Comparison of ENCODE assay signal across 15 cellular contexts in the genomic region with DNA sequence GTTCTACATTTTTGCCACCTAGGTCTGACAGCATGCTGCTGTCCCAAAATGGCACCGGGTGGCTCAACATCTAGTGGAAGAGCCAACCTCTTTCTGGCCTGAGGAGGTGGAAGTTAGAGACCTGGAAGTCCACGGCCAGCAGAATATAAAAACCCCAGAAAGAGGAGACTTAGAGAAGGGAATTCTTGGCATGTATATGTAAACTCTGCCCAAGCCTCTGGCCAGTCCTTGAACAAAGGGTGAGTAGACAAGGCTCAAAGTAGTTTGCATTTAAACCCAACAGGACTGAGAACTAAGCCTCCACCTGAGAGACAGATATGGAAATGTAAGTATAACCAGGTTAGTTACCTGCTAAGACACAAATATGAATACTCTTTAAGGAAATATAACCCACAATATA.
DNase-seq lines count a peak whose midpoint lies in the region; ATAC-seq, FAIRE-seq and TF ChIP-seq lines count a peak whose summit lies in the region.
"Had no signal": no experiment of that assay in that cellular context is flagged by ENCODE, and none has a peak within 500 bp of the region (broad histone marks: within the 10 kb centered on the region; RNA-seq: fewer than 3 reads in every experiment).

No MANE protein-coding gene starts in this region.

- WGBS in H1 (ENCODE audit: extremely low coverage in 1 of 2, insufficient coverage in 1 of 2, insufficient read length in 1 of 2, insufficient replicate concordance in 2 of 2, low coverage in 1 of 2, low lambda C conversion rate in 2 of 2, missing lambda C conversion rate in 1 of 2), 2 experiments = 41% methylated on average over 2 of the region's 2 CpGs; no CpG with 5 or more reads in 1 of the 2 experiments

- H3K27me3 Mint-ChIP-seq in WTC11 (ENCODE audit: low read depth) (peaks cover 70% of the 10 kb centered on the region), neural progenitor cell (ENCODE audit: insufficient read depth, low read depth) (peaks cover 2% of the 10 kb centered on the region)
- H3K27me3 Mint-ChIP-seq: CD4-positive, alpha-beta memory T cell had no signal

- no peak overlapping the region for H3K56ac ChIP-seq in H1 (replicated peaks; ENCODE audit: insufficient read length, low read depth, low read length)

- peaks cover 37% of the 10 kb centered on the region for H3K4me1 Mint-ChIP-seq in WTC11
- no peaks in the 10 kb centered on the region for H3K4me1 Mint-ChIP-seq in neural progenitor cell
- H3K4me1 Mint-ChIP-seq: CD4-positive, alpha-beta memory T cell had no signal

- H2BK120ac ChIP-seq in H1 (replicated peaks; ENCODE audit: low read depth, low read length) = no peak overlapping the region

- CTCF ChIA-PET in WTC11 (lab: Charles Lee) (interaction anchor here (1.5 kb wide), 1 partner anchor 209 kb away, joined by 3 read pairs; no protein-coding TSS in a partner anchor), H1 (lab: Charles Lee; ENCODE audit: partially characterized antibody) (interaction anchor here (0.6 to 1.6 kb wide), 2 partner anchors 16 to 992 kb away, joined by 3 to 6 read pairs; no protein-coding TSS in a partner anchor)

- H3K4me2 ChIP-seq in H1 (ENCODE audit: insufficient read depth in 1 of 2, low read depth in 2 of 2, low read length in 2 of 2) = no peak overlapping the region
- no peak overlapping the region for H3K4me2 ChIP-seq in neural progenitor cell
- H3K4me2 ChIP-seq: A549 had no signal

- no peaks in the 10 kb centered on the region for H3K79me1 ChIP-seq in H1 (ENCODE audit: low read depth, low read length)

- H3F3A ChIP-seq in neural progenitor cell (ENCODE audit: low read depth) = no peaks in the 10 kb centered on the region

- H3K79me2 ChIP-seq in H1 (ENCODE audit: control insufficient read depth in 1 of 2, insufficient read depth in 2 of 2, low read length in 2 of 2) (no peaks in the 10 kb centered on the region), neural progenitor cell (ENCODE audit: low read depth) (no peaks in the 10 kb centered on the region)

- no peak overlapping the region for H4K91ac ChIP-seq in H1 (replicated peaks; ENCODE audit: insufficient read length, low read length)

- no peak overlapping the region for H3K9ac ChIP-seq in H1 (replicated peaks in 1 of 4; ENCODE audit: extremely low read depth in 1 of 4, low read depth in 3 of 4, low read length in 3 of 4)
- H3K9ac ChIP-seq in neural progenitor cell = no peak overlapping the region

- H3K9me3 ChIP-seq in H1 (ENCODE audit: insufficient read depth in 2 of 2, low read depth in 1 of 2, low read length in 1 of 2) (peaks cover 0 to 2% of the 10 kb centered on the region in 2 experiments; a peak in 1 of 4 replicates), neural progenitor cell (ENCODE audit: low read depth) (no peaks in the 10 kb centered on the region)
- H3K9me3 ChIP-seq: A549 had no signal

- POLR2A ChIA-PET in WTC11 (lab: Charles Lee) (no interaction called here), H1 (lab: Charles Lee; ENCODE audit: partially characterized antibody) (no interaction called here)

- no peak overlapping the region for H2AFZ ChIP-seq in H1 (ENCODE audit: low read length)
- peak overlapping the region; percentile 3 for H2AFZ ChIP-seq in neural progenitor cell (replicated peaks)

- H3K27ac Mint-ChIP-seq in WTC11 = no peak overlapping the region
- no peak overlapping the region for H3K27ac Mint-ChIP-seq in neural progenitor cell
- H3K27ac Mint-ChIP-seq: CD4-positive, alpha-beta memory T cell had no signal

- H2BK5ac ChIP-seq in H1 (ENCODE audit: low read depth, low read length) = no peak overlapping the region

- H3K4ac ChIP-seq in H1 (replicated peaks; ENCODE audit: insufficient read length, low read depth, low read length) = no peak overlapping the region

- peaks cover 0 to 2% (median 0%) of the 10 kb centered on the region in 4 experiments; a peak in 2 of 7 replicates for H3K4me1 ChIP-seq in H1 (replicated peaks in 1 of 4; ENCODE audit: control insufficient read depth in 3 of 4, insufficient read depth in 4 of 4, low read length in 3 of 4)
- peaks cover 9% of the 10 kb centered on the region for H3K4me1 ChIP-seq in neural progenitor cell
- H3K4me1 ChIP-seq: A549, BE2C had no signal

- no peak overlapping the region for H3K14ac ChIP-seq in H1 (ENCODE audit: insufficient read length)

- H4K20me1 ChIP-seq in H1 (replicated peaks in 1 of 2; ENCODE audit: control insufficient read depth in 1 of 2, insufficient read depth in 2 of 2, low read length in 2 of 2) (no peaks in the 10 kb centered on the region), neural progenitor cell (ENCODE audit: low read depth) (no peaks in the 10 kb centered on the region)

- H4K8ac ChIP-seq in H1 (ENCODE audit: extremely low read depth, insufficient read depth, low read length) = no peak overlapping the region

- TF ChIP-seq EP300 in H1 (IDR thresholded peaks at IDR 0.05; ENCODE audit: borderline replicate concordance in 1 of 2, low read depth in 2 of 2, low read length in 2 of 2) = no peak

- H3K4me3 Mint-ChIP-seq in WTC11 (no peak overlapping the region), neural progenitor cell (no peak overlapping the region)
- H3K4me3 Mint-ChIP-seq: CD4-positive, alpha-beta memory T cell had no signal

- H4K5ac ChIP-seq in H1 (ENCODE audit: insufficient read length, low read depth, low read length) = no peak overlapping the region

- H2BK20ac ChIP-seq in H1 (ENCODE audit: low read length) = no peak overlapping the region

- TF ChIP-seq CTCF in WTC11 (IDR thresholded peaks at IDR 0.05) (no peak), H1 (IDR thresholded peaks at IDR 0.05; ENCODE audit: control extremely low read depth in 1 of 3, insufficient read depth in 1 of 3, low read depth in 1 of 3, low read length in 3 of 3) (no peak), neural progenitor cell (IDR thresholded peaks at IDR 0.05) (no peak)

- H2BK12ac ChIP-seq in H1 (ENCODE audit: low read depth, low read length) = no peak overlapping the region

- H3K36me3 ChIP-seq in H1 (ENCODE audit: control insufficient read depth in 2 of 4, insufficient read depth in 4 of 4, low read length in 3 of 4) = no peaks in the 10 kb centered on the region
- no peaks in the 10 kb centered on the region for H3K36me3 ChIP-seq in neural progenitor cell
- H3K36me3 ChIP-seq: BE2C had no signal

- no peak overlapping the region for H3K27ac ChIP-seq in H1 (ENCODE audit: low read depth, low read length)
- no peak overlapping the region for H3K27ac ChIP-seq in neural progenitor cell
- H3K27ac ChIP-seq: A549, C4-2B, HL-60 had no signal

- no peak overlapping the region; a peak in 1 of 8 replicates for H3K4me3 ChIP-seq in H1 (ENCODE audit: extremely low read depth in 1 of 4, insufficient read depth in 2 of 4, low read depth in 3 of 4, low read length in 4 of 4)
- no peak overlapping the region for H3K4me3 ChIP-seq in neural progenitor cell
- H3K4me3 ChIP-seq: A549 had no signal

- no peak for TF ChIP-seq RAD21 in H1 (IDR thresholded peaks at IDR 0.05 in 1 of 2, conservative IDR thresholded peaks at IDR 0.05 in 1 of 2; ENCODE audit: low read depth in 2 of 2, low read length in 2 of 2)

- H3K23ac ChIP-seq in H1 (ENCODE audit: insufficient read length) = no peak overlapping the region

- ATAC-seq in WTC11 (peak; percentile 88), HG03520 (IDR thresholded peaks at IDR 0.05; ENCODE audit: unreplicated experiment) (no peak)
- ATAC-seq: A549, HCT116 had no signal

- no peak for FAIRE-seq in H1 (lab: Jason Lieb, UNC)
- FAIRE-seq: A549, G401.6, GM12891 had no signal

- no peaks in the 10 kb centered on the region for H3K36me3 Mint-ChIP-seq in WTC11
- no peaks in the 10 kb centered on the region for H3K36me3 Mint-ChIP-seq in neural progenitor cell
- H3K36me3 Mint-ChIP-seq: CD4-positive, alpha-beta memory T cell had no signal

- no peak overlapping the region for H2BK15ac ChIP-seq in H1 (ENCODE audit: low read length)

- no peak overlapping the region for H3K18ac ChIP-seq in H1 (ENCODE audit: extremely low read depth, low read length)

- H3K23me2 ChIP-seq in H1 (ENCODE audit: low read depth, low read length) = no peaks in the 10 kb centered on the region

- no peak for TF ChIP-seq POLR2A in H1 (IDR thresholded peaks at IDR 0.05; ENCODE audit: control extremely low read depth in 1 of 2, low read depth in 2 of 2, low read length in 2 of 2)

- H3K27me3 ChIP-seq in H1 (replicated peaks in 1 of 4; ENCODE audit: control insufficient read depth in 3 of 4, extremely low read depth in 1 of 4, insufficient read depth in 3 of 4, low read length in 3 of 4) (peaks cover 0 to 17% (median 4%) of the 10 kb centered on the region in 4 experiments; a peak in 3 of 7 replicates), neural progenitor cell (no peaks in the 10 kb centered on the region)
- H3K27me3 ChIP-seq: BE2C had no signal

- no peak overlapping the region for H2AK5ac ChIP-seq in H1 (ENCODE audit: low read depth, low read length)

- DNase-seq in WTC11 (ENCODE audit: low spot score) (no peak), H1 (ENCODE audit: low read depth in 1 of 2, low spot score in 2 of 2) (no peak), neural progenitor cell (ENCODE audit: low spot score) (no peak), NCI-H345 (lab: John Stamatoyannopoulos, UW) (no peak)
- DNase-seq in stimulated activated CD8-positive, alpha-beta memory T cell treated with anti-CD3 and anti-CD28 coated beads, Interleukin-4, amount 100 ng/mL, for 48 hours = no peak
- DNase-seq: BE2C; CD4-positive, alpha-beta memory T cell; DMS79 had no signal

- H3K9me3 Mint-ChIP-seq in WTC11 = peaks cover 4% of the 10 kb centered on the region; the same call in 1 of the 2 replicates
- peaks cover 2% of the 10 kb centered on the region for H3K9me3 Mint-ChIP-seq in neural progenitor cell

TF ChIP-seq in WTC11, 78 proteins besides CTCF, POLR2A, EP300 and RAD21:
- no peak for TF ChIP-seq CREB1 (CRISPR knock-in tag; IDR thresholded peaks at IDR 0.05)

TF ChIP-seq in H1, 55 proteins besides CTCF, POLR2A, EP300 and RAD21:
- TF ChIP-seq JUND (IDR thresholded peaks at IDR 0.05; ENCODE audit: low read length) (no peak), GTF2F1 (IDR thresholded peaks at IDR 0.05; ENCODE audit: borderline replicate concordance, low read depth, low read length) (no peak), TCF12 (IDR thresholded peaks at IDR 0.05; ENCODE audit: low read depth, low read length) (0 out of 2 replicates have a peak, but pooled peaks have one; percentile 16), TEAD4 (IDR thresholded peaks at IDR 0.05; ENCODE audit: low read depth, low read length) (peak; percentile 41; the same call in 1 of the 2 replicates)
